ENCODE assay signal across 17 cellular contexts in the genomic region with DNA sequence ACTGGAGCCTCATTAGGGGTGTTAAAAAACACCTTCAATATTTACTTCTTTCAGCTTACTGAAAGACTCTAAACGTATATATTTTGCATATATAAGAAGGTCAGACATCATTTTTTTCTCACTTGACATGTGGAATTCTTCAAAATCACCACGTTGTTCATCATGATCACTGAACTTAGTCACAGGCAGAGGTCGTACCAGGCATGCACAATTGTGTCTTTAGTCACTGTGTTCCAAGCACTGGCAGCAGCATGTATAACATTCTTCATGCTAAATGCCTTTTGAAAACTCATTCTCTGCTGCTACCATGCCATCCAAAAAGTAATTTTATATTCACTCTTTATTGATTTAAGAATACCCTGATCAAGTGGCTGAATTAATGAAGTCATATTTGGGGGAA.
DNase-seq lines count a peak whose midpoint lies in the region; ATAC-seq, FAIRE-seq and TF ChIP-seq lines count a peak whose summit lies in the region.
"Had no signal": no experiment of that assay in that cellular context is flagged by ENCODE, and none has a peak within 500 bp of the region (broad histone marks: within the 10 kb centered on the region; RNA-seq: fewer than 3 reads in every experiment).

No MANE protein-coding gene starts in this region.

- no peak overlapping the region for H3K9ac ChIP-seq in keratinocyte (ENCODE audit: control insufficient read depth, extremely low read depth, insufficient read depth, low read length)

- H3K4me3 ChIP-seq in brain microvascular endothelial cell (ENCODE audit: low read depth, low read length) (no peak overlapping the region), keratinocyte (ENCODE audit: control insufficient read depth in 2 of 3, extremely low read depth in 1 of 3, insufficient read depth in 2 of 3, low read depth in 1 of 3, low read length in 3 of 3) (no peak overlapping the region)
- H3K4me3 ChIP-seq: skin epidermis, upper lobe of left lung had no signal

- H3K27ac ChIP-seq in brain microvascular endothelial cell, result no peak overlapping the region
- H3K27ac ChIP-seq in keratinocyte (ENCODE audit: control insufficient read depth, insufficient read depth, low read length), result no peak overlapping the region
- H3K27ac ChIP-seq: HL-60, skin epidermis, upper lobe of left lung had no signal

- H3K27me3 Mint-ChIP-seq in T-cell, result peaks cover 4 to 20% of the 10 kb centered on the region in 2 donors
- H3K27me3 Mint-ChIP-seq: brain had no signal

- no peaks in the 10 kb centered on the region for H3K9me3 Mint-ChIP-seq in T-cell
- H3K9me3 Mint-ChIP-seq: H9 had no signal

- H3K27me3 ChIP-seq in brain microvascular endothelial cell (replicated peaks) (no peaks in the 10 kb centered on the region), keratinocyte (ENCODE audit: control insufficient read depth, extremely low read depth, insufficient read depth, low read length) (no peaks in the 10 kb centered on the region)
- H3K27me3 ChIP-seq: upper lobe of left lung had no signal

- CTCF ChIA-PET in T-cell (lab: Charles Lee), result no interaction called here

- TF ChIP-seq CTCF in brain microvascular endothelial cell (IDR thresholded peaks at IDR 0.05; ENCODE audit: low read depth, low read length, missing control alignments), result peak; percentile 28
- TF ChIP-seq CTCF in keratinocyte (optimal IDR thresholded peaks at IDR 0.05 in 1 of 3, IDR thresholded peaks at IDR 0.05 in 1 of 3, conservative IDR thresholded peaks at IDR 0.05 in 1 of 3; ENCODE audit: extremely low read depth in 1 of 3, insufficient read depth in 2 of 3, low read length in 3 of 3), result peak in 2 of 3 experiments; percentile 22 to 68

- H3K36me3 Mint-ChIP-seq in T-cell, result no peaks in the 10 kb centered on the region
- H3K36me3 Mint-ChIP-seq: brain; stimulated activated naive B cell treated with anti-CD40 and anti-IgM and Interleukin-4, amounts not matched to agents 10 μg/mL and 1 μg/mL and 100 μg/mL, for 72 hours had no signal

- in situ Hi-C loops in brain microvascular endothelial cell (cut with HindIII; ENCODE audit: low pct_ligation_motif_present, low sequenced_read_pairs), result no loop called here

- no peak overlapping the region for H2AFZ ChIP-seq in keratinocyte (ENCODE audit: control insufficient read depth, low read length)

- H3K27ac Mint-ChIP-seq in T-cell, result no peak overlapping the region
- H3K27ac Mint-ChIP-seq: B cell; brain; H9; stimulated activated naive B cell treated with anti-CD40 and anti-IgM and Interleukin-4, amounts not matched to agents 10 μg/mL and 1 μg/mL and 100 μg/mL, for 72 hours had no signal

- H3K4me1 ChIP-seq in keratinocyte (ENCODE audit: control insufficient read depth, extremely low read depth, insufficient read depth, low read length), result no peaks in the 10 kb centered on the region
- H3K4me1 ChIP-seq: upper lobe of left lung had no signal

- no peak overlapping the region for H3K4me3 Mint-ChIP-seq in T-cell
- H3K4me3 Mint-ChIP-seq: B cell; brain; H9; stimulated activated naive B cell treated with anti-CD40 and anti-IgM and Interleukin-4, amounts not matched to agents 10 μg/mL and 1 μg/mL and 100 μg/mL, for 72 hours had no signal

- peak; percentile 32 for FAIRE-seq in keratinocyte (lab: Jason Lieb, UNC)

- H3K36me3 ChIP-seq in brain microvascular endothelial cell (replicated peaks) (no peaks in the 10 kb centered on the region), keratinocyte (ENCODE audit: control insufficient read depth in 2 of 2, extremely low read depth in 1 of 2, insufficient read depth in 2 of 2, low read length in 2 of 2) (no peaks in the 10 kb centered on the region)
- H3K36me3 ChIP-seq: upper lobe of left lung had no signal

- dilution Hi-C loops in keratinocyte (cut with MboI; ENCODE audit: extremely low pct_ligation_motif_present, low sequenced_read_pairs), result no loop called here

- no peaks in the 10 kb centered on the region for H3K4me1 Mint-ChIP-seq in T-cell
- H3K4me1 Mint-ChIP-seq: B cell; brain; stimulated activated naive B cell treated with anti-CD40 and anti-IgM and Interleukin-4, amounts not matched to agents 10 μg/mL and 1 μg/mL and 100 μg/mL, for 72 hours had no signal

- ATAC-seq in HG03469 (IDR thresholded peaks at IDR 0.05; ENCODE audit: unreplicated experiment) (no peak), GM19467 (IDR thresholded peaks at IDR 0.05; ENCODE audit: unreplicated experiment) (no peak), T-cell (replicated peaks in 1 of 4) (no peak)
- ATAC-seq: stimulated activated naive B cell treated with anti-CD40 and anti-IgM and Interleukin-4, amounts not matched to agents 10 μg/mL and 1 μg/mL and 100 μg/mL, for 72 hours had no signal

- no peak overlapping the region for H3K4me2 ChIP-seq in keratinocyte (ENCODE audit: control insufficient read depth, extremely low read depth, insufficient read depth, low read depth, low read length)

- H4K20me1 ChIP-seq in keratinocyte (ENCODE audit: control insufficient read depth, extremely low read depth, insufficient read depth, low read length), result no peaks in the 10 kb centered on the region

- H3K9me1 ChIP-seq in keratinocyte (ENCODE audit: control insufficient read depth, extremely low read depth, insufficient read depth, low read length), result no peaks in the 10 kb centered on the region

- H3K9me3 ChIP-seq in keratinocyte (ENCODE audit: control insufficient read depth, low read depth, low read length), result no peaks in the 10 kb centered on the region
- H3K9me3 ChIP-seq: upper lobe of left lung had no signal

- POLR2A ChIA-PET in T-cell (lab: Charles Lee), result no interaction called here

- peak; percentile 14 for DNase-seq in AG20443 (ENCODE audit: low spot score)
- DNase-seq in HT-29 (ENCODE audit: low spot score), result peak; percentile 10
- DNase-seq in brain microvascular endothelial cell, result peak; percentile 38
- DNase-seq in keratinocyte (ENCODE audit: low read depth, low spot score), result no peak
- DNase-seq in T-cell, result no peak
- no peak for DNase-seq in DMS 273 (lab: John Stamatoyannopoulos, UW; ENCODE audit: unreplicated experiment)
- DNase-seq: effector CD8-positive, alpha-beta T cell; H9; NCI-H1694; stimulated activated naive B cell treated with anti-CD40 and anti-IgM and Interleukin-4, amounts not matched to agents 10 μg/mL and 1 μg/mL and 100 μg/mL, for 72 hours; upper lobe of left lung had no signal

- no peaks in the 10 kb centered on the region for H3K79me2 ChIP-seq in keratinocyte (ENCODE audit: control insufficient read depth, insufficient read depth, low read length)

Comparison
In these comparisons a context has a peak if more than half of its experiments do, and no peak if none do; other contexts are left out.
1. DNase-seq: peak in AG20443 (single experiment), HT-29 (single experiment) and brain microvascular endothelial cell (single experiment); none in keratinocyte (single experiment), T-cell (0 of 34) and DMS 273 (single experiment).